In the genomic region with DNA sequence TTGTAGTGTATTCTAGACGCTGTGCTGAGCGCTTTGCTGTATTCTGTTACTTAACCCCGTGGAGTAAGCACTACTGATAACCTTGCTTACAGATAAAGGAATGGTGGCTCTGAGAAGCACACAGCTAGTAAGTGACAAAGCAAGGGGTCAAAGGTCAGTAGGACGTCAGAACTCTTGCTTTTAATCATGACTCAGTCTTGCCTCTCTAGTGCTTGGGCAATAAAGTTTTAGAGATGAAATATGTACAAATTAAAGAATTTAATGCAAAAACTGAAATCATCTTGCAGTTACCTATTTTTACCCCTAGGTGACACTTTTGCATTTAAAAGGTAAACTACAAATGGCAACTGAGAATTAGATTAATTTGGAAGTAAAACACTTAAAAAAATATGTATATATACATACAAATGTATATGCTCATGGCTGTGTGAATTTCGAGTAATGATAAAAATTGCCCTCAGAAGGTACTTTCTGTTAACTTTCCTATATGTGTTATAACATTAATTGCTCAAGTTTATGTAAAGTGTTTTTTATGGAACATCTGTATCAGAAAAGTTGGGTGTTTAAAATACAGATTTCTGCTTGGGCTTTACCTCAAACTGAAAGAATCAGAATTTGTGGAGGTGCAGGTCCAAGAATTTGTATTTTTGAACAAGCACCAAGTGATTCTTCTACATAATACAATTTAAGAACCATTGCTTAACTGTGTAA, we compare ENCODE assay signal across 9 cellular contexts.
DNase-seq lines count a peak whose midpoint lies in the region; ATAC-seq and TF ChIP-seq lines count a peak whose summit lies in the region.
"Had no signal": no experiment of that assay in that cellular context is flagged by ENCODE, and none has a peak within 500 bp of the region (broad histone marks: within the 10 kb centered on the region; RNA-seq: fewer than 3 reads in every experiment).

No MANE protein-coding gene starts in this region.

- TF ChIP-seq CTCF in BE2C (IDR thresholded peaks at IDR 0.05; ENCODE audit: low read depth, low read length) = peak; percentile 30; the same call in 1 of the 2 replicates
- TF ChIP-seq CTCF in ascending aorta (IDR thresholded peaks at IDR 0.05) = peak in 2 of 3 experiments; percentile 17 to 40
- TF ChIP-seq CTCF in lower lobe of right lung (IDR thresholded peaks at IDR 0.05) = peak; percentile 43

- H3K27ac ChIP-seq in ascending aorta = no peak overlapping the region
- no peak overlapping the region for H3K27ac ChIP-seq in lower lobe of right lung

- H3K27me3 ChIP-seq in BE2C (no peaks in the 10 kb centered on the region), ascending aorta (no peaks in the 10 kb centered on the region), lower lobe of right lung (ENCODE audit: low read depth) (no peaks in the 10 kb centered on the region)

- H3K36me3 ChIP-seq in BE2C (no peaks in the 10 kb centered on the region), ascending aorta (no peaks in the 10 kb centered on the region), lower lobe of right lung (no peaks in the 10 kb centered on the region)

- intact Hi-C loops in ascending aorta (cut with DNase I) (no loop called here), lower lobe of right lung (cut with DNase I) (no loop called here)

- no peaks in the 10 kb centered on the region for H3K4me1 ChIP-seq in BE2C
- no peaks in the 10 kb centered on the region for H3K4me1 ChIP-seq in ascending aorta
- H3K4me1 ChIP-seq in lower lobe of right lung = no peaks in the 10 kb centered on the region

- no peak overlapping the region for H3K4me3 ChIP-seq in BE2C (ENCODE audit: low read depth, low read length)
- H3K4me3 ChIP-seq in ascending aorta = no peak overlapping the region
- no peak overlapping the region for H3K4me3 ChIP-seq in lower lobe of right lung

- DNase-seq in BE2C (no peak), HuH-7 (ENCODE audit: low spot score) (peak; percentile 37), ascending aorta (ENCODE audit: low spot score in 2 of 2) (no peak), lower lobe of right lung (no peak), kidney glomerular epithelial cell (lab: John Stamatoyannopoulos, UW) (no peak)

- ATAC-seq in lower lobe of right lung (no peak), GM19395 (IDR thresholded peaks at IDR 0.05; ENCODE audit: unreplicated experiment) (no peak), GM21367 (IDR thresholded peaks at IDR 0.05; ENCODE audit: unreplicated experiment) (no peak), HG02852 (IDR thresholded peaks at IDR 0.05; ENCODE audit: unreplicated experiment) (no peak)
- ATAC-seq: activated naive CD4-positive, alpha-beta T cell treated with anti-CD3 and anti-CD28 coated beads, Interleukin-2, amount 50 U/mL, for 72 hours had no signal

- H3K9me3 ChIP-seq in BE2C (no peaks in the 10 kb centered on the region), ascending aorta (no peaks in the 10 kb centered on the region), lower lobe of right lung (no peaks in the 10 kb centered on the region)
